In genomic region chr1:33377750-33378149, GRCh38 we compare ENCODE assay signal across 30 cellular contexts. TPM values are rescaled to one million over a fixed set of nuclear protein-coding genes. Genes with fewer than 3 reads are reported as not detected.
DNase-seq lines count a peak whose midpoint lies in the region; ATAC-seq and TF ChIP-seq lines count a peak whose summit lies in the region.
"Had no signal": no experiment of that assay in that cellular context is flagged by ENCODE, and none has a peak within 500 bp of the region (broad histone marks: within the 10 kb centered on the region; RNA-seq: fewer than 3 reads in every experiment).

No MANE protein-coding gene starts in this region.

- no peak for ATAC-seq in GM21528 (IDR thresholded peaks at IDR 0.05; ENCODE audit: low FRiP score, unreplicated experiment)
- ATAC-seq: HepG2, Right ventricle myocardium inferior, sciatic nerve had no signal

- no peak overlapping the region for H3K4me3 Mint-ChIP-seq in glutamatergic neuron (ENCODE audit: unreplicated experiment)
- H3K4me3 Mint-ChIP-seq in CD4-positive, alpha-beta memory T cell = no peak overlapping the region
- H3K4me3 Mint-ChIP-seq: activated CD4-positive, alpha-beta memory T cell treated with anti-CD3 and anti-CD28 coated beads for 36 hours; CD14-positive monocyte; effector memory CD8-positive, alpha-beta T cell had no signal

- H3K4me1 ChIP-seq in CD4-positive, alpha-beta memory T cell (ENCODE audit: insufficient read depth, low read length) = peaks cover 29% of the 10 kb centered on the region
- H3K4me1 ChIP-seq: colonic mucosa had no signal

- peaks cover 43% of the 10 kb centered on the region for H3K4me1 Mint-ChIP-seq in glutamatergic neuron (ENCODE audit: low read depth, unreplicated experiment)
- H3K4me1 Mint-ChIP-seq in CD4-positive, alpha-beta memory T cell = peaks cover 12 to 31% (median 21%) of the 10 kb centered on the region in 4 donors

- peaks cover 9% of the 10 kb centered on the region for H3K27me3 Mint-ChIP-seq in glutamatergic neuron (ENCODE audit: unreplicated experiment)
- peaks cover 0 to 4% of the 10 kb centered on the region in 2 donors for H3K27me3 Mint-ChIP-seq in CD4-positive, alpha-beta memory T cell

- POLR2A ChIA-PET in CD4-positive, alpha-beta memory T cell (lab: Charles Lee; ENCODE audit: partially characterized antibody) = no interaction called here

- no peak for TF ChIP-seq CTCF in glutamatergic neuron (IDR thresholded peaks at IDR 0.05; ENCODE audit: partially characterized antibody, unreplicated experiment)

- H3K27ac ChIP-seq in CD4-positive, alpha-beta memory T cell (ENCODE audit: low read depth, low read length) = no peak overlapping the region
- H3K27ac ChIP-seq: colonic mucosa, esophagus muscularis mucosa, HL-60, neutrophil, thyroid gland had no signal

- DNase-seq in COR-L47 (lab: John Stamatoyannopoulos, UW) (peak; percentile 40), DMS79 treated with DMSO at 0.1 percent for 48 hours (lab: John Stamatoyannopoulos, UW) (peak; percentile 58), NCI-H69 (lab: John Stamatoyannopoulos, UW) (peak; percentile 76), glutamatergic neuron (no peak), NCI-H1436 treated with DMSO at 0.1 percent for 48 hours (lab: John Stamatoyannopoulos, UW) (no peak)
- no peak for DNase-seq in CD4-positive, alpha-beta memory T cell
- DNase-seq: activated CD4-positive, alpha-beta memory T cell treated with anti-CD3 and anti-CD28 coated beads for 36 hours; activated CD4-positive, CD25-positive, alpha-beta regulatory T cell; activated effector memory CD4-positive, alpha-beta T cell treated with anti-CD3 and anti-CD28 coated beads, Interleukin-2, amount 50 U/mL, for 16 hours; colonic mucosa; effector memory CD8-positive, alpha-beta T cell; kidney; NCI-H1092; NCI-H2107; NCI-H82; stimulated activated naive CD8-positive, alpha-beta T cell treated with anti-CD3 and anti-CD28 coated beads, Interleukin-15, Interleukin-2, amounts not matched to agents 100 U/mL and 50 U/mL, for 24 hours; T1000; thyroid gland had no signal

- no peaks in the 10 kb centered on the region for H3K36me3 ChIP-seq in CD4-positive, alpha-beta memory T cell (ENCODE audit: insufficient read depth, low read length)
- H3K36me3 ChIP-seq: colonic mucosa, neutrophil, thyroid gland had no signal

- no peaks in the 10 kb centered on the region for H3K36me3 Mint-ChIP-seq in glutamatergic neuron (ENCODE audit: unreplicated experiment)
- H3K36me3 Mint-ChIP-seq in CD4-positive, alpha-beta memory T cell = no peaks in the 10 kb centered on the region
- H3K36me3 Mint-ChIP-seq: activated CD4-positive, alpha-beta memory T cell treated with anti-CD3 and anti-CD28 coated beads for 36 hours had no signal

- CTCF ChIA-PET in CD4-positive, alpha-beta memory T cell (lab: Charles Lee; ENCODE audit: partially characterized antibody) = no interaction called here

- H3K9me3 Mint-ChIP-seq in glutamatergic neuron (ENCODE audit: unreplicated experiment) = peaks cover 7% of the 10 kb centered on the region
- H3K9me3 Mint-ChIP-seq in CD4-positive, alpha-beta memory T cell = no peaks in the 10 kb centered on the region
- H3K9me3 Mint-ChIP-seq: activated CD4-positive, alpha-beta memory T cell treated with anti-CD3 and anti-CD28 coated beads for 36 hours; CD14-positive monocyte; effector memory CD8-positive, alpha-beta T cell had no signal

- peak overlapping the region; percentile 15 for H3K27ac Mint-ChIP-seq in glutamatergic neuron (ENCODE audit: unreplicated experiment)
- H3K27ac Mint-ChIP-seq in CD4-positive, alpha-beta memory T cell = peak overlapping the region in 1 of 7 donors; percentile 91
- H3K27ac Mint-ChIP-seq: activated CD4-positive, alpha-beta memory T cell treated with anti-CD3 and anti-CD28 coated beads for 36 hours; CD14-positive monocyte; effector memory CD8-positive, alpha-beta T cell; progenitor cell of endocrine pancreas had no signal

- H3K4me3 ChIP-seq in CD4-positive, alpha-beta memory T cell (ENCODE audit: low read length in 2 of 2) = no peak overlapping the region
- H3K4me3 ChIP-seq: colonic mucosa, esophagus muscularis mucosa, thyroid gland had no signal

- H3K27me3 ChIP-seq in CD4-positive, alpha-beta memory T cell (ENCODE audit: insufficient read depth, low read length) = no peaks in the 10 kb centered on the region
- H3K27me3 ChIP-seq: colonic mucosa, esophagus muscularis mucosa, thyroid gland had no signal

- intact Hi-C loops in CD4-positive, alpha-beta memory T cell (cut with micrococcal nuclease) = no loop called here

- H3K9me3 ChIP-seq in CD4-positive, alpha-beta memory T cell (ENCODE audit: control insufficient read depth in 1 of 2, low read length in 2 of 2) = no peaks in the 10 kb centered on the region
- H3K9me3 ChIP-seq: colonic mucosa, esophagus muscularis mucosa, neutrophil, thyroid gland had no signal

RNA-seq across cellular contexts. Expression of gene PHC2, which starts 53.1 kb away (rescaled TPM):
- total RNA-seq in glutamatergic neuron (ENCODE audit: unreplicated experiment) = 287 TPM
- total RNA-seq in CD4-positive, alpha-beta memory T cell = 10 to 100 TPM; 34.5 to 35.6 TPM
- polyA plus RNA-seq in CD4-positive, alpha-beta memory T cell = 10 to 100 TPM; 11.3 to 26.3 TPM

RNA-seq across cellular contexts. Expression of gene A3GALT2, which starts 56.9 kb away (rescaled TPM):
- 0.71 TPM for total RNA-seq in glutamatergic neuron (ENCODE audit: unreplicated experiment)
- total RNA-seq in CD4-positive, alpha-beta memory T cell = not detected
- polyA plus RNA-seq in CD4-positive, alpha-beta memory T cell = not detected
- total RNA-seq: activated CD4-positive, alpha-beta memory T cell treated with anti-CD3 and anti-CD28 coated beads for 36 hours; colonic mucosa; esophagus muscularis mucosa; G401; HepG2; kidney; lung microvascular endothelial cell; OCI-LY7; Right ventricle myocardium inferior; sciatic nerve had no signal
- polyA plus RNA-seq: CD14-positive monocyte, HepG2 had no signal

Comparison
In these comparisons a context has a peak if more than half of its experiments do, and no peak if none do; other contexts are left out.
1. DNase-seq: peak in COR-L47 (single experiment), DMS79 treated with DMSO at 0.1 percent for 48 hours (single experiment) and NCI-H69 (single experiment); none in glutamatergic neuron (single experiment), NCI-H1436 treated with DMSO at 0.1 percent for 48 hours (single experiment) and CD4-positive, alpha-beta memory T cell (0 of 5).